In genomic region chr3:189172668-189173419, GRCh38 we compare ENCODE assay signal across 16 cellular contexts. TPM values are rescaled to one million over a fixed set of nuclear protein-coding genes. Genes with fewer than 3 reads are reported as not detected.
DNase-seq lines count a peak whose midpoint lies in the region; ATAC-seq and TF ChIP-seq lines count a peak whose summit lies in the region.
"Had no signal": no experiment of that assay in that cellular context is flagged by ENCODE, and none has a peak within 500 bp of the region (broad histone marks: within the 10 kb centered on the region; RNA-seq: fewer than 3 reads in every experiment).

No MANE protein-coding gene starts in this region.

- H3K4me3 ChIP-seq in esophagus squamous epithelium = peak overlapping the region in 2 of 4 donors; percentile 1 to 24
- H3K4me3 ChIP-seq: PC-9, SJCRH30 had no signal

- H3K4me3 Mint-ChIP-seq in activated naive CD4-positive, alpha-beta T cell treated with anti-CD3 and anti-CD28 coated beads for 36 hours = no peak overlapping the region
- H3K4me3 Mint-ChIP-seq in type B pancreatic cell = peak overlapping the region; percentile 42
- H3K4me3 Mint-ChIP-seq in effector memory CD8-positive, alpha-beta T cell = no peak overlapping the region
- H3K4me3 Mint-ChIP-seq: CD4-positive, alpha-beta memory T cell had no signal

- peak overlapping the region; percentile 34 for H3K27ac Mint-ChIP-seq in activated naive CD4-positive, alpha-beta T cell treated with anti-CD3 and anti-CD28 coated beads for 36 hours
- no peak overlapping the region for H3K27ac Mint-ChIP-seq in type B pancreatic cell
- no peak overlapping the region for H3K27ac Mint-ChIP-seq in effector memory CD8-positive, alpha-beta T cell

- no peaks in the 10 kb centered on the region for H3K27me3 Mint-ChIP-seq in activated naive CD4-positive, alpha-beta T cell treated with anti-CD3 and anti-CD28 coated beads for 36 hours (ENCODE audit: low read depth)
- H3K27me3 Mint-ChIP-seq in type B pancreatic cell = no peaks in the 10 kb centered on the region
- H3K27me3 Mint-ChIP-seq in effector memory CD8-positive, alpha-beta T cell = no peaks in the 10 kb centered on the region

- H3K36me3 Mint-ChIP-seq in activated naive CD4-positive, alpha-beta T cell treated with anti-CD3 and anti-CD28 coated beads for 36 hours (ENCODE audit: low read depth) = no peaks in the 10 kb centered on the region
- peaks cover 3% of the 10 kb centered on the region for H3K36me3 Mint-ChIP-seq in type B pancreatic cell
- no peaks in the 10 kb centered on the region for H3K36me3 Mint-ChIP-seq in effector memory CD8-positive, alpha-beta T cell (ENCODE audit: insufficient read depth)
- H3K36me3 Mint-ChIP-seq: CD4-positive, alpha-beta memory T cell had no signal

- peak overlapping the region in 3 of 4 donors; percentile 71 to 79 (median 73) for H3K27ac ChIP-seq in esophagus squamous epithelium
- H3K27ac ChIP-seq: PC-9, SJCRH30 had no signal

- WGBS in esophagus squamous epithelium, 2 donors = 69 to 82% methylated on average over 5 to 8 of the region's 8 CpGs

- peaks cover 0 to 16% (median 4%) of the 10 kb centered on the region in 3 donors for H3K4me1 ChIP-seq in esophagus squamous epithelium
- H3K4me1 ChIP-seq: SJCRH30 had no signal

- no peaks in the 10 kb centered on the region for H3K9me3 ChIP-seq in esophagus squamous epithelium
- H3K9me3 ChIP-seq: SJCRH30 had no signal

- H3K27me3 ChIP-seq in esophagus squamous epithelium = no peaks in the 10 kb centered on the region
- H3K27me3 ChIP-seq: SJCRH30 had no signal

- H3K9me3 Mint-ChIP-seq in activated naive CD4-positive, alpha-beta T cell treated with anti-CD3 and anti-CD28 coated beads for 36 hours = no peaks in the 10 kb centered on the region
- H3K9me3 Mint-ChIP-seq in type B pancreatic cell = no peaks in the 10 kb centered on the region
- H3K9me3 Mint-ChIP-seq in effector memory CD8-positive, alpha-beta T cell = no peaks in the 10 kb centered on the region
- H3K9me3 Mint-ChIP-seq: CD4-positive, alpha-beta memory T cell had no signal

- intact Hi-C loops in activated naive CD4-positive, alpha-beta T cell treated with anti-CD3 and anti-CD28 coated beads for 36 hours (cut with micrococcal nuclease) = no loop called here
- intact Hi-C loops in esophagus squamous epithelium (cut with DNase I) = no loop called here

- ATAC-seq in GM18868 (IDR thresholded peaks at IDR 0.05; ENCODE audit: unreplicated experiment) = no peak
- no peak for ATAC-seq in effector memory CD8-positive, alpha-beta T cell (replicated peaks)

- peak; percentile 37 for DNase-seq in activated naive CD4-positive, alpha-beta T cell treated with anti-CD3 and anti-CD28 coated beads for 36 hours
- DNase-seq in activated naive CD4-positive, alpha-beta T cell treated with Interleukin-2 at 50 U/mL for 16 hours = no peak
- DNase-seq in NCI-H1436 treated with DMSO at 0.1 percent for 48 hours (lab: John Stamatoyannopoulos, UW) = peak; percentile 49
- no peak for DNase-seq in esophagus squamous epithelium (lab: John Stamatoyannopoulos, UW)
- no peak for DNase-seq in type B pancreatic cell (ENCODE audit: extremely low spot score, unreplicated experiment)
- DNase-seq in GM20000 (ENCODE audit: low spot score) = no peak
- no peak for DNase-seq in effector memory CD8-positive, alpha-beta T cell
- DNase-seq: CD4-positive, alpha-beta memory T cell; DMS79; KBM-7; NCI-H1417 treated with DMSO at 0.1 percent for 48 hours; NCI-H2029 treated with DMSO at 0.1 percent for 48 hours; NCI-H748 treated with DMSO at 0.1 percent for 48 hours; PC-9; SJCRH30 had no signal

- TF ChIP-seq POLR2A in esophagus squamous epithelium (IDR thresholded peaks at IDR 0.05) = no peak

- no peaks in the 10 kb centered on the region for H3K36me3 ChIP-seq in esophagus squamous epithelium
- H3K36me3 ChIP-seq: SJCRH30 had no signal

- TF ChIP-seq CTCF in esophagus squamous epithelium (IDR thresholded peaks at IDR 0.05) (no peak), type B pancreatic cell (conservative IDR thresholded peaks at IDR 0.05) (no peak), GM20000 (IDR thresholded peaks at IDR 0.05; ENCODE audit: extremely low read depth, missing control alignments) (no peak)

- peaks cover 18% of the 10 kb centered on the region for H3K4me1 Mint-ChIP-seq in activated naive CD4-positive, alpha-beta T cell treated with anti-CD3 and anti-CD28 coated beads for 36 hours (ENCODE audit: low read depth)
- H3K4me1 Mint-ChIP-seq in type B pancreatic cell (ENCODE audit: unreplicated experiment) = no peaks in the 10 kb centered on the region
- H3K4me1 Mint-ChIP-seq in effector memory CD8-positive, alpha-beta T cell (ENCODE audit: low read depth in 2 of 2) = peaks cover 5 to 25% of the 10 kb centered on the region in 2 donors

- CTCF ChIA-PET in activated naive CD4-positive, alpha-beta T cell treated with anti-CD3 and anti-CD28 coated beads for 36 hours (lab: Charles Lee) = interaction anchor here (0.7 kb wide), 1 partner anchor 24 kb away, joined by 3 read pairs; no protein-coding TSS in a partner anchor

RNA-seq across cellular contexts. Expression of gene TPRG1, which starts 1.1 kb away (rescaled TPM):
- total RNA-seq in activated naive CD4-positive, alpha-beta T cell treated with anti-CD3 and anti-CD28 coated beads for 36 hours = 1 to 10 TPM in 1 of 2 experiments, under 1 TPM in 1; 0.55 to 1.0 TPM
- total RNA-seq in esophagus squamous epithelium (10 to 100 TPM; 15.1 to 23.3 (median 22.1) TPM), type B pancreatic cell (ENCODE audit: low replicate concordance) (11.6 and 24.2 TPM in 2 replicates)

Comparison
In these comparisons a context has a peak if more than half of its experiments do, and no peak if none do; other contexts are left out.
1. DNase-seq: peak in activated naive CD4-positive, alpha-beta T cell treated with anti-CD3 and anti-CD28 coated beads for 36 hours (single experiment) and NCI-H1436 treated with DMSO at 0.1 percent for 48 hours (single experiment); none in activated naive CD4-positive, alpha-beta T cell treated with Interleukin-2 at 50 U/mL for 16 hours (single experiment), esophagus squamous epithelium (single experiment), type B pancreatic cell (single experiment), GM20000 (single experiment) and effector memory CD8-positive, alpha-beta T cell (0 of 3).